9 cellular contexts compared by ENCODE assay signal in the genomic region with DNA sequence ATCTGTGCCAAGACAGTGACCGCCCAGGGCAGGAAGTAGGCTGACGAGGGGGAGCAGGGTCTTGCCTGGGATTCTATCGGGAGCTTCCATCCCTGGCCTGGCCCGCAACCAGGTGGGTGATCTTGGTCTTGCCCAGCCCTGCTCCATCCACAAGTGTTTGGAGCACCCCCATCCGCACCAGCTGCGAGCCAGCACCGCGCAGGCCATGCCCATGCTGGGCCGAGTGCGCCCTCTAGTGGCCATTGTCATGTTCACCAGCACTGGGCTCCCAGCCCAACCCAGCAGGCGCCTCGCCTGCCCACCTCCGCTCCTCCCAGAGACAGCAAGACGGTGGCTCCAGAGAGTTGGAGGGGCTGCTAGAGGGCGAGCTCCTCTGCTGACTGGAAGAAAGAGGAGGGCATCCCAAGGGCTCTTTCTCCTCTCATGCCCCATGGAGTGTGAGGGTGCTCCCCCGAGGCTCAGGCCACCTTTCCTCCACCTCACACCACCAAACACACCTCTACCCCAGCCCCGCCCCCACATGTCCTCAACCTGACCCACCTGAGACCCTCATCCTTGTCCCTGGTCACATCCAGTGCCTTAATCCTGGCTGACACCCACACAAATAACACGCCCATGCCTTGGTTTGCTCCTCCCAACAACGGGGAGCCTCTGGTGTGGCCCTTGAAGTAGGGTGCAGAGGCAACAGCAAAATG. TPM values are rescaled to one million over a fixed set of nuclear protein-coding genes. Genes with fewer than 3 reads are reported as not detected.
DNase-seq lines count a peak whose midpoint lies in the region; ATAC-seq and TF ChIP-seq lines count a peak whose summit lies in the region.
"Had no signal": no experiment of that assay in that cellular context is flagged by ENCODE, and none has a peak within 500 bp of the region (broad histone marks: within the 10 kb centered on the region; RNA-seq: fewer than 3 reads in every experiment).

No MANE protein-coding gene starts in this region.

- CTCF ChIA-PET in CD8-positive, alpha-beta T cell (lab: Charles Lee): interaction anchor here (0.8 to 5.1 kb wide), 22 partner anchors 8 to 582 kb away, joined by 3 to 36 read pairs (median 4); partner anchors contain the start of gene HAUS7
- CTCF ChIA-PET in activated CD8-positive, alpha-beta memory T cell treated with anti-CD3 and anti-CD28 coated beads, Interleukin-2, amount 10 ng/mL, durations not matched to agents 7 days and 5 days (lab: Charles Lee): interaction anchor here (0.7 to 4.8 kb wide), 16 partner anchors 17 to 565 kb away, joined by 3 to 56 read pairs (median 3); partner anchors contain the start of gene HAUS7

- H3K9me3 ChIP-seq in CD8-positive, alpha-beta T cell (ENCODE audit: low read length): no peaks in the 10 kb centered on the region

- intact Hi-C loops in CD8-positive, alpha-beta T cell (cut with DNase I, micrococcal nuclease): loop anchor here (1.0 to 5.0 kb wide), 7 partner anchors 36 to 566 kb away; no protein-coding TSS in a partner anchor

- no peaks in the 10 kb centered on the region for H3K36me3 Mint-ChIP-seq in CD8-positive, alpha-beta T cell
- no peaks in the 10 kb centered on the region for H3K36me3 Mint-ChIP-seq in activated CD8-positive, alpha-beta memory T cell treated with anti-CD3 and anti-CD28 coated beads, Interleukin-2, amount 10 ng/mL, durations not matched to agents 7 days and 5 days
- no peaks in the 10 kb centered on the region for H3K36me3 Mint-ChIP-seq in endothelial cell (ENCODE audit: low read depth, unreplicated experiment)

- H3K4me3 ChIP-seq in CD8-positive, alpha-beta T cell (ENCODE audit: low read depth, low read length): no peak overlapping the region

- H3K4me1 ChIP-seq in CD8-positive, alpha-beta T cell (ENCODE audit: insufficient read depth, low read length): peaks cover 5% of the 10 kb centered on the region

- POLR2A ChIA-PET in CD8-positive, alpha-beta T cell (lab: Charles Lee): interaction anchor here (0.8 to 1.1 kb wide), 2 partner anchors 52 to 566 kb away, joined by 3 read pairs; no protein-coding TSS in a partner anchor

- H3K4me1 Mint-ChIP-seq in CD8-positive, alpha-beta T cell (ENCODE audit: low read depth): no peaks in the 10 kb centered on the region
- H3K4me1 Mint-ChIP-seq in activated CD8-positive, alpha-beta memory T cell treated with anti-CD3 and anti-CD28 coated beads, Interleukin-2, amount 10 ng/mL, durations not matched to agents 7 days and 5 days: peaks cover 5% of the 10 kb centered on the region
- no peaks in the 10 kb centered on the region for H3K4me1 Mint-ChIP-seq in endothelial cell (ENCODE audit: unreplicated experiment)

- no peak overlapping the region for H3K27ac ChIP-seq in CD8-positive, alpha-beta T cell (ENCODE audit: low read depth, low read length)

- H3K36me3 ChIP-seq in CD8-positive, alpha-beta T cell (ENCODE audit: insufficient read depth, low read length): no peaks in the 10 kb centered on the region

- no peaks in the 10 kb centered on the region for H3K9me3 Mint-ChIP-seq in CD8-positive, alpha-beta T cell
- H3K9me3 Mint-ChIP-seq in activated CD8-positive, alpha-beta memory T cell treated with anti-CD3 and anti-CD28 coated beads, Interleukin-2, amount 10 ng/mL, durations not matched to agents 7 days and 5 days (ENCODE audit: low read depth): no peaks in the 10 kb centered on the region
- no peaks in the 10 kb centered on the region for H3K9me3 Mint-ChIP-seq in endothelial cell (ENCODE audit: unreplicated experiment)

- peak; percentile 99 for ATAC-seq in CD8-positive, alpha-beta T cell
- peak; percentile 95 for ATAC-seq in GM19395 (IDR thresholded peaks at IDR 0.05; ENCODE audit: unreplicated experiment)
- ATAC-seq in HG03469 (IDR thresholded peaks at IDR 0.05; ENCODE audit: unreplicated experiment): peak; percentile 76
- peak; percentile 99 for ATAC-seq in activated CD8-positive, alpha-beta memory T cell treated with anti-CD3 and anti-CD28 coated beads, Interleukin-2, amount 10 ng/mL, durations not matched to agents 7 days and 5 days

- no peak overlapping the region for H3K27ac Mint-ChIP-seq in CD8-positive, alpha-beta T cell
- H3K27ac Mint-ChIP-seq in activated CD8-positive, alpha-beta memory T cell treated with anti-CD3 and anti-CD28 coated beads, Interleukin-2, amount 10 ng/mL, durations not matched to agents 7 days and 5 days: no peak overlapping the region
- peak overlapping the region; percentile 72 for H3K27ac Mint-ChIP-seq in endothelial cell (ENCODE audit: unreplicated experiment)

- H3K27me3 Mint-ChIP-seq in CD8-positive, alpha-beta T cell (ENCODE audit: low read depth): no peaks in the 10 kb centered on the region
- H3K27me3 Mint-ChIP-seq in activated CD8-positive, alpha-beta memory T cell treated with anti-CD3 and anti-CD28 coated beads, Interleukin-2, amount 10 ng/mL, durations not matched to agents 7 days and 5 days: no peaks in the 10 kb centered on the region
- no peaks in the 10 kb centered on the region for H3K27me3 Mint-ChIP-seq in endothelial cell (ENCODE audit: unreplicated experiment)

- no peaks in the 10 kb centered on the region for H3K27me3 ChIP-seq in CD8-positive, alpha-beta T cell (ENCODE audit: insufficient read depth, low read length)

- peak; percentile 62 for TF ChIP-seq CTCF in CD8-positive, alpha-beta T cell (IDR thresholded peaks at IDR 0.05)
- TF ChIP-seq CTCF in endothelial cell (IDR thresholded peaks at IDR 0.05; ENCODE audit: unreplicated experiment): peak; percentile 80

- H3K4me3 Mint-ChIP-seq in CD8-positive, alpha-beta T cell: no peak overlapping the region
- H3K4me3 Mint-ChIP-seq in activated CD8-positive, alpha-beta memory T cell treated with anti-CD3 and anti-CD28 coated beads, Interleukin-2, amount 10 ng/mL, durations not matched to agents 7 days and 5 days: no peak overlapping the region
- H3K4me3 Mint-ChIP-seq in endothelial cell (ENCODE audit: unreplicated experiment): no peak overlapping the region

- peak; percentile 68 to 92 (median 78) for DNase-seq in CD8-positive, alpha-beta T cell
- peak; percentile 47 for DNase-seq in NOMO-1 treated with DMSO at 0.1 percent for 48 hours (lab: John Stamatoyannopoulos, UW; ENCODE audit: unreplicated experiment)
- DNase-seq in activated CD8-positive, alpha-beta memory T cell treated with anti-CD3 and anti-CD28 coated beads, Interleukin-2, amount 10 ng/mL, durations not matched to agents 7 days and 5 days: peak; percentile 85
- peak; percentile 82 for DNase-seq in endothelial cell (ENCODE audit: low spot score)
- DNase-seq in midbrain (lab: John Stamatoyannopoulos, UW): peak; percentile 80
- peak; percentile 58 to 69 for DNase-seq in stimulated activated CD8-positive, alpha-beta memory T cell treated with anti-CD3 and anti-CD28 coated beads, Interleukin-4, amount 100 ng/mL, for 4 hours (ENCODE audit: low read depth in 2 of 2, low spot score in 1 of 2)

RNA-seq across cellular contexts. Expression of gene ATP2B3, which starts 9.8 kb away (rescaled TPM):
- not detected for total RNA-seq in CD8-positive, alpha-beta T cell
- not detected for total RNA-seq in activated CD8-positive, alpha-beta memory T cell treated with anti-CD3 and anti-CD28 coated beads, Interleukin-2, amount 10 ng/mL, durations not matched to agents 7 days and 5 days
- total RNA-seq in endothelial cell (ENCODE audit: unreplicated experiment): 0.10 TPM
- total RNA-seq: T-helper 2 cell treated with Interferon-gamma antibody and Interleukin-4, amounts not matched to agents 100 ng/mL and 5 ng/mL, for 36 hours had no signal

RNA-seq across cellular contexts. Expression of gene BGN, which starts 12.9 kb away (rescaled TPM):
- total RNA-seq in CD8-positive, alpha-beta T cell: not detected
- not detected for total RNA-seq in activated CD8-positive, alpha-beta memory T cell treated with anti-CD3 and anti-CD28 coated beads, Interleukin-2, amount 10 ng/mL, durations not matched to agents 7 days and 5 days
- 393 TPM for total RNA-seq in endothelial cell (ENCODE audit: unreplicated experiment)
- total RNA-seq: T-helper 2 cell treated with Interferon-gamma antibody and Interleukin-4, amounts not matched to agents 100 ng/mL and 5 ng/mL, for 36 hours had no signal

RNA-seq across cellular contexts. Expression of gene HAUS7, which starts 37.3 kb away (rescaled TPM):
- total RNA-seq in CD8-positive, alpha-beta T cell: 10 to 100 TPM; 20.5 to 20.6 TPM
- total RNA-seq in activated CD8-positive, alpha-beta memory T cell treated with anti-CD3 and anti-CD28 coated beads, Interleukin-2, amount 10 ng/mL, durations not matched to agents 7 days and 5 days: 10 to 100 TPM; 54.4 to 56.3 TPM
- 27.7 TPM for total RNA-seq in endothelial cell (ENCODE audit: unreplicated experiment)

Comparison
In these comparisons a context has a peak if more than half of its experiments do, and no peak if none do; other contexts are left out.
1. RNA of gene BGN, which starts 12.9 kb away (total RNA-seq): 393 TPM in endothelial cell (single experiment); not detected in CD8-positive, alpha-beta T cell and not detected in activated CD8-positive, alpha-beta memory T cell treated with anti-CD3 and anti-CD28 coated beads, Interleukin-2, amount 10 ng/mL, durations not matched to agents 7 days and 5 days; every median in the first group is over 100 times any median in the second.
2. Peak in every context shown above with its lines, with median percentiles within 50 percentile points of each other: ATAC-seq and DNase-seq.